1 cellular context compared by ENCODE assay signal in genomic region chr19:1402411-1403070, GRCh38.
TF ChIP-seq lines count a peak whose summit lies in the region.

No MANE protein-coding gene starts in this region.

TF ChIP-seq in HepG2, 621 proteins besides CTCF, POLR2A, EP300 and RAD21 (continued from another document and continues in another):
- TF ChIP-seq AKNA (CRISPR knock-in tag; IDR thresholded peaks at IDR 0.05; ENCODE audit: borderline replicate concordance), result no peak
- TF ChIP-seq ZNF747 (CRISPR knock-in tag; IDR thresholded peaks at IDR 0.05; ENCODE audit: borderline replicate concordance), result no peak
- TF ChIP-seq, protein P1, sequence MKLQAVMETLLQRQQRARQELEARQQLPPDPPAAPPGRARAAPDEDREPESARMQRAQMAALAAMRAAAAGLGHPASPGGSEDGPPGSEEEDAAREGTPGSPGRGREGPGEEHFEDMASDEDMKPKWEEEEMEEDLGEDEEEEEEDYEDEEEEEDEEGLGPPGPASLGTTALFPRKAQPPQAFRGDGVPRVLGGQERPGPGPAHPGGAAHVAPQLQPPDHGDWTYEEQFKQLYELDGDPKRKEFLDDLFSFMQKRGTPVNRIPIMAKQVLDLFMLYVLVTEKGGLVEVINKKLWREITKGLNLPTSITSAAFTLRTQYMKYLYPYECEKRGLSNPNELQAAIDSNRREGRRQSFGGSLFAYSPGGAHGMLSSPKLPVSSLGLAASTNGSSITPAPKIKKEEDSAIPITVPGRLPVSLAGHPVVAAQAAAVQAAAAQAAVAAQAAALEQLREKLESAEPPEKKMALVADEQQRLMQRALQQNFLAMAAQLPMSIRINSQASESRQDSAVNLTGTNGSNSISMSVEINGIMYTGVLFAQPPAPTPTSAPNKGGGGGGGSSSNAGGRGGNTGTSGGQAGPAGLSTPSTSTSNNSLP (IDR thresholded peaks at IDR 0.05; ENCODE audit: low read depth, low read length), result no peak
- TF ChIP-seq ARHGAP35 (CRISPR knock-in tag; IDR thresholded peaks at IDR 0.05; ENCODE audit: borderline replicate concordance), result no peak
- TF ChIP-seq ZBTB34 (CRISPR knock-in tag; IDR thresholded peaks at IDR 0.05), result no peak
- no peak for TF ChIP-seq JDP2 (CRISPR knock-in tag; IDR thresholded peaks at IDR 0.05; ENCODE audit: borderline replicate concordance)
- no peak for TF ChIP-seq MBNL3 (CRISPR knock-in tag; conservative IDR thresholded peaks at IDR 0.05)
- TF ChIP-seq, protein P2, sequence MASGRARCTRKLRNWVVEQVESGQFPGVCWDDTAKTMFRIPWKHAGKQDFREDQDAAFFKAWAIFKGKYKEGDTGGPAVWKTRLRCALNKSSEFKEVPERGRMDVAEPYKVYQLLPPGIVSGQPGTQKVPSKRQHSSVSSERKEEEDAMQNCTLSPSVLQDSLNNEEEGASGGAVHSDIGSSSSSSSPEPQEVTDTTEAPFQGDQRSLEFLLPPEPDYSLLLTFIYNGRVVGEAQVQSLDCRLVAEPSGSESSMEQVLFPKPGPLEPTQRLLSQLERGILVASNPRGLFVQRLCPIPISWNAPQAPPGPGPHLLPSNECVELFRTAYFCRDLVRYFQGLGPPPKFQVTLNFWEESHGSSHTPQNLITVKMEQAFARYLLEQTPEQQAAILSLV (CRISPR knock-in tag; IDR thresholded peaks at IDR 0.05; ENCODE audit: borderline replicate concordance), result no peak
- no peak for TF ChIP-seq ZNF207 (IDR thresholded peaks at IDR 0.05; ENCODE audit: borderline replicate concordance)
- no peak for TF ChIP-seq PPARG (CRISPR knock-in tag; conservative IDR thresholded peaks at IDR 0.05)
- TF ChIP-seq ARID2 (CRISPR knock-in tag; IDR thresholded peaks at IDR 0.05; ENCODE audit: borderline replicate concordance), result no peak
- TF ChIP-seq SNAPC2 (CRISPR knock-in tag; IDR thresholded peaks at IDR 0.05), result no peak
- no peak for TF ChIP-seq CENPT (CRISPR knock-in tag; IDR thresholded peaks at IDR 0.05; ENCODE audit: low read depth)
- no peak for TF ChIP-seq ZNF749 (CRISPR knock-in tag; IDR thresholded peaks at IDR 0.05; ENCODE audit: borderline replicate concordance)
- no peak for TF ChIP-seq RARA (CRISPR knock-in tag; IDR thresholded peaks at IDR 0.05)
- TF ChIP-seq ZIK1 (CRISPR knock-in tag; IDR thresholded peaks at IDR 0.05; ENCODE audit: borderline replicate concordance, low read depth), result no peak
- TF ChIP-seq SIN3A (IDR thresholded peaks at IDR 0.05; ENCODE audit: borderline replicate concordance, low read depth, low read length), result no peak
- TF ChIP-seq, protein P3, sequence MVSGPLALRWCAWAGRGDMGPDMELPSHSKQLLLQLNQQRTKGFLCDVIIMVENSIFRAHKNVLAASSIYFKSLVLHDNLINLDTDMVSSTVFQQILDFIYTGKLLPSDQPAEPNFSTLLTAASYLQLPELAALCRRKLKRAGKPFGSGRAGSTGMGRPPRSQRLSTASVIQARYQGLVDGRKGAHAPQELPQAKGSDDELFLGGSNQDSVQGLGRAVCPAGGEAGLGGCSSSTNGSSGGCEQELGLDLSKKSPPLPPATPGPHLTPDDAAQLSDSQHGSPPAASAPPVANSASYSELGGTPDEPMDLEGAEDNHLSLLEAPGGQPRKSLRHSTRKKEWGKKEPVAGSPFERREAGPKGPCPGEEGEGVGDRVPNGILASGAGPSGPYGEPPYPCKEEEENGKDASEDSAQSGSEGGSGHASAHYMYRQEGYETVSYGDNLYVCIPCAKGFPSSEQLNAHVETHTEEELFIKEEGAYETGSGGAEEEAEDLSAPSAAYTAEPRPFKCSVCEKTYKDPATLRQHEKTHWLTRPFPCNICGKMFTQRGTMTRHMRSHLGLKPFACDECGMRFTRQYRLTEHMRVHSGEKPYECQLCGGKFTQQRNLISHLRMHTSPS (CRISPR knock-in tag; IDR thresholded peaks at IDR 0.05; ENCODE audit: low read depth), result 0 out of 2 replicates have a peak, but pooled peaks have one; percentile 16
- TF ChIP-seq ZSCAN9 (CRISPR knock-in tag; IDR thresholded peaks at IDR 0.05; ENCODE audit: borderline replicate concordance), result no peak
- no peak for TF ChIP-seq ZNF790 (CRISPR knock-in tag; IDR thresholded peaks at IDR 0.05; ENCODE audit: borderline replicate concordance)
- no peak for TF ChIP-seq SIN3B (IDR thresholded peaks at IDR 0.05; ENCODE audit: low read length)
- no peak for TF ChIP-seq PHF5A (CRISPR knock-in tag; IDR thresholded peaks at IDR 0.05; ENCODE audit: low read depth, unreplicated experiment)
- no peak for TF ChIP-seq ZNF746 (CRISPR knock-in tag; IDR thresholded peaks at IDR 0.05)
- no peak for TF ChIP-seq ZBTB3 (CRISPR knock-in tag; IDR thresholded peaks at IDR 0.05; ENCODE audit: borderline replicate concordance, low read depth)
- no peak for TF ChIP-seq NFE2 (CRISPR knock-in tag; IDR thresholded peaks at IDR 0.05)
- no peak for TF ChIP-seq MTA3 (CRISPR knock-in tag; IDR thresholded peaks at IDR 0.05)
- no peak for TF ChIP-seq ZEB1 (IDR thresholded peaks at IDR 0.05; ENCODE audit: insufficient replicate concordance, low read depth)
- no peak for TF ChIP-seq ZNF34 (CRISPR knock-in tag; IDR thresholded peaks at IDR 0.05; ENCODE audit: borderline replicate concordance)
- no peak for TF ChIP-seq NCOR1 (IDR thresholded peaks at IDR 0.05; ENCODE audit: borderline replicate concordance, low read length)
- TF ChIP-seq ZFY (CRISPR knock-in tag; IDR thresholded peaks at IDR 0.05), result peak; percentile 20; the same call in 1 of the 2 replicates
- TF ChIP-seq, protein P4, sequence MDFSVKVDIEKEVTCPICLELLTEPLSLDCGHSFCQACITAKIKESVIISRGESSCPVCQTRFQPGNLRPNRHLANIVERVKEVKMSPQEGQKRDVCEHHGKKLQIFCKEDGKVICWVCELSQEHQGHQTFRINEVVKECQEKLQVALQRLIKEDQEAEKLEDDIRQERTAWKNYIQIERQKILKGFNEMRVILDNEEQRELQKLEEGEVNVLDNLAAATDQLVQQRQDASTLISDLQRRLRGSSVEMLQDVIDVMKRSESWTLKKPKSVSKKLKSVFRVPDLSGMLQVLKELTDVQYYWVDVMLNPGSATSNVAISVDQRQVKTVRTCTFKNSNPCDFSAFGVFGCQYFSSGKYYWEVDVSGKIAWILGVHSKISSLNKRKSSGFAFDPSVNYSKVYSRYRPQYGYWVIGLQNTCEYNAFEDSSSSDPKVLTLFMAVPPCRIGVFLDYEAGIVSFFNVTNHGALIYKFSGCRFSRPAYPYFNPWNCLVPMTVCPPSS (IDR thresholded peaks at IDR 0.05), result no peak
- no peak for TF ChIP-seq ZNF484 (CRISPR knock-in tag; IDR thresholded peaks at IDR 0.05; ENCODE audit: borderline replicate concordance, low read depth)
- TF ChIP-seq, protein P5, sequence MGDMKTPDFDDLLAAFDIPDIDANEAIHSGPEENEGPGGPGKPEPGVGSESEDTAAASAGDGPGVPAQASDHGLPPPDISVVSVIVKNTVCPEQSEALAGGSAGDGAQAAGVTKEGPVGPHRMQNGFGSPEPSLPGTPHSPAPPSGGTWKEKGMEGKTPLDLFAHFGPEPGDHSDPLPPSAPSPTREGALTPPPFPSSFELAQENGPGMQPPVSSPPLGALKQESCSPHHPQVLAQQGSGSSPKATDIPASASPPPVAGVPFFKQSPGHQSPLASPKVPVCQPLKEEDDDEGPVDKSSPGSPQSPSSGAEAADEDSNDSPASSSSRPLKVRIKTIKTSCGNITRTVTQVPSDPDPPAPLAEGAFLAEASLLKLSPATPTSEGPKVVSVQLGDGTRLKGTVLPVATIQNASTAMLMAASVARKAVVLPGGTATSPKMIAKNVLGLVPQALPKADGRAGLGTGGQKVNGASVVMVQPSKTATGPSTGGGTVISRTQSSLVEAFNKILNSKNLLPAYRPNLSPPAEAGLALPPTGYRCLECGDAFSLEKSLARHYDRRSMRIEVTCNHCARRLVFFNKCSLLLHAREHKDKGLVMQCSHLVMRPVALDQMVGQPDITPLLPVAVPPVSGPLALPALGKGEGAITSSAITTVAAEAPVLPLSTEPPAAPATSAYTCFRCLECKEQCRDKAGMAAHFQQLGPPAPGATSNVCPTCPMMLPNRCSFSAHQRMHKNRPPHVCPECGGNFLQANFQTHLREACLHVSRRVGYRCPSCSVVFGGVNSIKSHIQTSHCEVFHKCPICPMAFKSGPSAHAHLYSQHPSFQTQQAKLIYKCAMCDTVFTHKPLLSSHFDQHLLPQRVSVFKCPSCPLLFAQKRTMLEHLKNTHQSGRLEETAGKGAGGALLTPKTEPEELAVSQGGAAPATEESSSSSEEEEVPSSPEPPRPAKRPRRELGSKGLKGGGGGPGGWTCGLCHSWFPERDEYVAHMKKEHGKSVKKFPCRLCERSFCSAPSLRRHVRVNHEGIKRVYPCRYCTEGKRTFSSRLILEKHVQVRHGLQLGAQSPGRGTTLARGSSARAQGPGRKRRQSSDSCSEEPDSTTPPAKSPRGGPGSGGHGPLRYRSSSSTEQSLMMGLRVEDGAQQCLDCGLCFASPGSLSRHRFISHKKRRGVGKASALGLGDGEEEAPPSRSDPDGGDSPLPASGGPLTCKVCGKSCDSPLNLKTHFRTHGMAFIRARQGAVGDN (CRISPR knock-in tag; IDR thresholded peaks at IDR 0.05), result peak; percentile 83
- no peak for TF ChIP-seq ZBTB4 (CRISPR knock-in tag; IDR thresholded peaks at IDR 0.05; ENCODE audit: borderline replicate concordance)
- TF ChIP-seq ZNF598 (CRISPR knock-in tag; IDR thresholded peaks at IDR 0.05; ENCODE audit: borderline replicate concordance), result no peak
- no peak for TF ChIP-seq EED (CRISPR knock-in tag; IDR thresholded peaks at IDR 0.05)
- no peak for TF ChIP-seq ASH2L (IDR thresholded peaks at IDR 0.05; ENCODE audit: insufficient read length, low read depth, low read length)
- TF ChIP-seq ZNF710 (CRISPR knock-in tag; IDR thresholded peaks at IDR 0.05; ENCODE audit: borderline replicate concordance), result no peak
